Comparison of ENCODE assay signal across 20 cellular contexts in the genomic region with DNA sequence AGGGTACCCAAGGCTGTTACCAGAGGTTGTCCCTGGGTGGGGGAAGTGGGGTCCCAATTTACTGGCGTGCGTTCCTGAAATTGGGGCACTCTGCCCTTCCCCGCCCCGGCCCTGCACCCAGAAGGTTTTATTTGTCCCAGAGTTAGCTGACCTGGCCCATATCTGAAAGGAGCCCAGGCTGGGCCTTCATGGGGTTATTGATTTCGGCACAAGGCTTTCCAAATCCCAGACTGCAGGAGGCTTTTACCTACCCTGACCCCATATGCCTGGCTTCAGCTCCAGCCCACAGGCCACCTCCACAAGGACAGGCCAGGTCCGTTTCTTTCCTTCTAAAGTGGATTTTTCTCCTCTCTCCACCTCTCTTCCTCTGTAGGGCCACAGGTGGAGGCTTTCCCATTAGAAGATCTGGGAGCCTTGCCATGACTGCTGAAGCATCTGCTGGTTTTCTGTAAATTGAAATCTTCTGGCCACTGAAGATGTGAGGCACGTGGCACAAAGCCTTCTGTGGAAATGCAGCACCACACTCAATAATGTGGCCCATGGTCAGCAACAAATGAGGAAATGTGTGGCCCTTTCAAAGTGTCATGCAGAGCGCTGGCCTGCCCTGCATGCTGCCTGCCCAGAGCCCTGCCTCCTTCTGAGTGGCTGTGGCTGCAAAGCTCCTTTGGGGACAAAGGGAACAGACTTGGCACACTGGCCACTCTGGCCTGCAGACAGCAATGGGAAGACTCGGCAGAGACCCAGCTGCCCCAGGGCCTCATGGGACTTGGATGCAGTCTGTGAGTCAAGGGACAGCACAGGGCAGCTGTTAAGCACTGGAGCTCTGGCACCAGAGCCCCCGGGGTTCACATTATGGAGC. TPM values are rescaled to one million over a fixed set of nuclear protein-coding genes. Genes with fewer than 3 reads are reported as not detected.
DNase-seq lines count a peak whose midpoint lies in the region; ATAC-seq and TF ChIP-seq lines count a peak whose summit lies in the region.
"Had no signal": no experiment of that assay in that cellular context is flagged by ENCODE, and none has a peak within 500 bp of the region (broad histone marks: within the 10 kb centered on the region; RNA-seq: fewer than 3 reads in every experiment).

No MANE protein-coding gene starts in this region.

- in situ Hi-C loops in G401 (cut with HindIII; ENCODE audit: low sequenced_read_pairs), result no loop called here

- TF ChIP-seq CTCF in coronary artery (IDR thresholded peaks at IDR 0.05), result no peak

- ATAC-seq in GM19035 (IDR thresholded peaks at IDR 0.05; ENCODE audit: unreplicated experiment), result no peak
- ATAC-seq: activated CD4-positive, CD25-positive, alpha-beta regulatory T cell treated with anti-CD3 and anti-CD28 coated beads, Interleukin-2, amount 50 U/mL, for 24 hours; left lung; stimulated activated memory B cell treated with anti-CD40 and anti-IgM and Interleukin-4, amounts not matched to agents 10 μg/mL and 1 μg/mL and 100 μg/mL, for 72 hours had no signal

- H3K4me3 ChIP-seq in coronary artery, result no peak overlapping the region
- H3K4me3 ChIP-seq: breast epithelium, left lung, tibial nerve had no signal

- H3K27ac ChIP-seq in coronary artery, result peak overlapping the region in 1 of 2 donors; percentile 39
- H3K27ac ChIP-seq: breast epithelium, C4-2B, left lung had no signal

- peak; percentile 72 for DNase-seq in G401 (ENCODE audit: low spot score)
- peak; percentile 81 for DNase-seq in coronary artery (ENCODE audit: low spot score)
- DNase-seq in hippocampal formation (lab: John Stamatoyannopoulos, UW), result peak; percentile 61 to 79
- DNase-seq in pons (ENCODE audit: low spot score), result peak; percentile 82
- DNase-seq in activated CD8-positive, alpha-beta memory T cell treated with anti-CD3 and anti-CD28 coated beads for 24 hours, result no peak
- DNase-seq in HPDE6-E6E7 (ENCODE audit: extremely low spot score), result no peak
- DNase-seq in T-helper 9 cell, result no peak
- DNase-seq: activated naive CD8-positive, alpha-beta T cell treated with anti-CD3 and anti-CD28 coated beads for 36 hours; foreskin melanocyte; GDM1; GOT3; left lung; NCI-H1417 treated with DMSO at 0.1 percent for 48 hours; NCI-H524 treated with DMSO at 0.1 percent for 48 hours had no signal

RNA-seq across cellular contexts. Expression of gene MTM1, which starts 43.1 kb away (rescaled TPM):
- 4.1 and 9.4 TPM in 2 replicates for total RNA-seq in G401 (2014; rRNA removed; shearing (Covaris generic))

Comparison
In these comparisons a context has a peak if more than half of its experiments do, and no peak if none do; other contexts are left out.
1. DNase-seq: peak in G401 (single experiment), coronary artery (single experiment), hippocampal formation (2 of 2) and pons (single experiment); none in activated CD8-positive, alpha-beta memory T cell treated with anti-CD3 and anti-CD28 coated beads for 24 hours (single experiment), HPDE6-E6E7 (single experiment) and T-helper 9 cell (single experiment).